ENCODE assay signal across 15 cellular contexts in genomic region chr10:132283604-132284382, GRCh38.
"Had no signal": no experiment of that assay in that cellular context is flagged by ENCODE, and none has a peak within 500 bp of the region (broad histone marks: within the 10 kb centered on the region; RNA-seq: fewer than 3 reads in every experiment).

No MANE protein-coding gene starts in this region.

- H3K36me3 ChIP-seq: adrenal gland, heart left ventricle, tibial artery, uterus had no signal

- H3K27ac ChIP-seq: adrenal gland, heart left ventricle, tibial artery, uterus had no signal

- ATAC-seq: activated T-helper 17 cell treated with anti-CD3 and anti-CD28 coated beads, Interleukin-2, amount 50 U/mL, for 72 hours; heart left ventricle; sciatic nerve; T-helper 17 cell; WTC11 had no signal

- DNase-seq: activated CD4-positive, alpha-beta T cell treated with anti-CD3 and anti-CD28 coated beads, Interleukin-2, amount 10 ng/mL, durations not matched to agents 24 days and 14 days; activated naive CD4-positive, alpha-beta T cell treated with anti-CD3 and anti-CD28 coated beads, Interleukin-2, amount 50 U/mL, for 16 hours; adrenal gland; central memory CD4-positive, alpha-beta T cell; cortex of kidney; effector CD8-positive, alpha-beta T cell; foreskin melanocyte; islet precursor cell; T-helper 17 cell; tibial artery; uterus had no signal

- H3K9me3 ChIP-seq: uterus had no signal

- H3K27me3 ChIP-seq: adrenal gland, uterus had no signal

- H3K4me1 ChIP-seq: adrenal gland, tibial artery, uterus had no signal

- H3K4me3 ChIP-seq: adrenal gland, heart left ventricle, tibial artery, uterus had no signal
